Comparison of ENCODE assay signal across 18 cellular contexts in the genomic region with DNA sequence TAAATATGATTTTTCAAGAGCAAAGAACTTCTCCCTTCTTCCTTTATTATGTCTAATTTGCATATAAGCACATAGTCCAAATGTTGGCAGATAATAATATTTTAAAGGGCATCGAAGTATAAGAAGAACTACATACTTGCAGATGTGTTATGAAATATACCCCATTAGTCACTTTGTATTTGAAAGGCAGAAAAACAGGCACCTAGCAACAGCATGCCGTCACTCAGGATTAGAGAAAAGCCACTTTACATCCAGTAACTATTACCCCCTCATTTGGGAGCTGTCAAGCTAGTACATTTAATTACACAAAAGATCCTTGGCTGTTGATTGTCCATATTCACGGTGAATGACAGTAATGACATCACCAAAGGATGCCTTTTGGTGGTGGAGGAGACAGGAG.
"Had no signal": no experiment of that assay in that cellular context is flagged by ENCODE, and none has a peak within 500 bp of the region (broad histone marks: within the 10 kb centered on the region; RNA-seq: fewer than 3 reads in every experiment).

No MANE protein-coding gene starts in this region.

- H3K36me3 ChIP-seq: colonic mucosa, gastrocnemius medialis, tibial artery, uterus had no signal

- H3K27ac ChIP-seq: colonic mucosa, gastrocnemius medialis, tibial artery, uterus had no signal

- H3K4me1 ChIP-seq: colonic mucosa had no signal

- H3K9me3 ChIP-seq: colonic mucosa, gastrocnemius medialis, mucosa of descending colon, tibial artery, uterus had no signal

- ATAC-seq: activated CD8-positive, alpha-beta T cell treated with anti-CD3 and anti-CD28 coated beads for 36 hours; activated T-cell treated with anti-CD3 and anti-CD28 coated beads, Interleukin-2, amount 50 U/mL, for 4 hours; gastrocnemius medialis; mucosa of descending colon; stimulated activated naive CD8-positive, alpha-beta T cell treated with anti-CD3 and anti-CD28 coated beads, Interleukin-15, Interleukin-2, amounts not matched to agents 100 U/mL and 50 U/mL, for 24 hours had no signal

- H3K27me3 ChIP-seq: colonic mucosa, gastrocnemius medialis, tibial artery, uterus had no signal

- H3K4me3 ChIP-seq: colonic mucosa, gastrocnemius medialis, mucosa of descending colon, tibial artery, uterus had no signal

- DNase-seq: activated CD4-positive, alpha-beta T cell treated with anti-CD3 and anti-CD28 coated beads, Interleukin-2, amount 10 ng/mL, durations not matched to agents 24 days and 14 days; activated CD8-positive, alpha-beta T cell treated with anti-CD3 and anti-CD28 coated beads for 36 hours; activated naive CD4-positive, alpha-beta T cell treated with anti-CD3 and anti-CD28 coated beads for 36 hours; activated T-cell treated with anti-CD3 and anti-CD28 coated beads, Interleukin-2, amount 50 U/mL, for 4 hours; anterior cingulate cortex; colonic mucosa; erythroblast; gastrocnemius medialis; mesenchymal stem cell; mucosa of descending colon; naive B cell; retina; stimulated activated CD4-positive, alpha-beta T cell treated with anti-CD3 and anti-CD28 coated beads, Interleukin-2, amount 100 ng/mL, for 24 hours; stimulated activated naive CD8-positive, alpha-beta T cell treated with anti-CD3 and anti-CD28 coated beads, Interleukin-15, Interleukin-2, amounts not matched to agents 100 U/mL and 50 U/mL, for 24 hours; substantia nigra; T1000; tibial artery; uterus had no signal
